ENCODE assay signal across 24 cellular contexts in genomic region chr16:75364286-75364791, GRCh38.
"Had no signal": no experiment of that assay in that cellular context is flagged by ENCODE, and none has a peak within 500 bp of the region (broad histone marks: within the 10 kb centered on the region; RNA-seq: fewer than 3 reads in every experiment).

No MANE protein-coding gene starts in this region.

- H3K4me3 ChIP-seq: left lung, lower lobe of right lung, ovary, right atrium auricular region, skin epidermis, spleen, suprapubic skin, thoracic aorta, tibial artery, upper lobe of right lung had no signal

- FAIRE-seq: kidney, urothelium cell line had no signal

- ATAC-seq: left colon; left lung; lower lobe of right lung; naive thymus-derived CD8-positive, alpha-beta T cell; sciatic nerve; stimulated activated effector memory CD8-positive, alpha-beta T cell treated with anti-CD3 and anti-CD28 coated beads, Interleukin-12 subunit alpha, Interleukin-12 subunit beta, amount 100 ng/mL, for 72 hours; upper lobe of right lung had no signal

- H3K4me1 ChIP-seq: left lung, lower lobe of right lung, right atrium auricular region, suprapubic skin, upper lobe of right lung had no signal

- DNase-seq: hypothalamus; immature natural killer cell; kidney; left colon; left lung; lower lobe of right lung; mammary epithelial cell; mesenchymal stem cell; naive thymus-derived CD8-positive, alpha-beta T cell; nephron progenitor cell; ovary; spleen; stimulated activated CD4-positive, alpha-beta T cell treated with anti-CD3 and anti-CD28 coated beads, Interleukin-4, amount 100 ng/mL, for 24 hours; stimulated activated naive CD4-positive, alpha-beta T cell; tibial artery; trophoblast cell; upper lobe of right lung had no signal

- H3K36me3 ChIP-seq: lower lobe of right lung, ovary, right atrium auricular region, thoracic aorta, tibial artery, upper lobe of right lung had no signal

- H3K27ac ChIP-seq: left lung, lower lobe of right lung, ovary, right atrium auricular region, skin epidermis, spleen, suprapubic skin, thoracic aorta, tibial artery, upper lobe of right lung had no signal

- H3K9me3 ChIP-seq: left lung, lower lobe of right lung, ovary, right atrium auricular region, spleen, suprapubic skin, thoracic aorta, tibial artery, upper lobe of right lung had no signal

- H3K27me3 ChIP-seq: left lung, ovary, right atrium auricular region, spleen, suprapubic skin, tibial artery, upper lobe of right lung had no signal
